ENCODE assay signal across 27 cellular contexts in genomic region chr6:53031281-53031680, GRCh38.
"Had no signal": no experiment of that assay in that cellular context is flagged by ENCODE, and none has a peak within 500 bp of the region (broad histone marks: within the 10 kb centered on the region; RNA-seq: fewer than 3 reads in every experiment).

No MANE protein-coding gene starts in this region.

- H3K4me3 ChIP-seq: K562 had no signal

- DNase-seq: activated CD4-positive, alpha-beta memory T cell treated with anti-CD3 and anti-CD28 coated beads for 36 hours; activated CD4-positive, alpha-beta T cell treated with anti-CD3 and anti-CD28 coated beads, Interleukin-2, amount 10 ng/mL, durations not matched to agents 7 days and 5 days; activated CD4-positive, CD25-positive, alpha-beta regulatory T cell; activated CD8-positive, alpha-beta memory T cell treated with anti-CD3 and anti-CD28 coated beads for 24 hours; activated gamma-delta T cell; activated naive CD4-positive, alpha-beta T cell treated with anti-CD3 and anti-CD28 coated beads for 36 hours; activated T-cell treated with anti-CD3 and anti-CD28 coated beads, Interleukin-2, amount 50 U/mL, for 4 hours; Kasumi-1; NCI-H1105 treated with DMSO at 0.1 percent for 48 hours; NCI-H1436 treated with DMSO at 0.1 percent for 48 hours; NCI-H1930; NCI-H2171; NCI-H2227 treated with DMSO at 0.1 percent for 48 hours; NCI-H446 treated with DMSO at 0.1 percent for 48 hours; NCI-H524 treated with DMSO at 0.1 percent for 48 hours; NCI-H82; OCI-M1; RPMI8226; SK-N-SH; T-helper 1 cell had no signal

- H3K27me3 Mint-ChIP-seq: activated CD4-positive, alpha-beta memory T cell treated with anti-CD3 and anti-CD28 coated beads for 36 hours; activated CD4-positive, alpha-beta T cell treated with anti-CD3 and anti-CD28 coated beads, Interleukin-2, amount 10 ng/mL, durations not matched to agents 7 days and 5 days; activated naive CD8-positive, alpha-beta T cell; activated T-helper 17 cell treated with anti-CD3 and anti-CD28 coated beads, Interleukin-2, amount 50 U/mL, for 72 hours; brain had no signal

- H3K4me1 Mint-ChIP-seq: activated CD4-positive, alpha-beta T cell treated with anti-CD3 and anti-CD28 coated beads, Interleukin-2, amount 10 ng/mL, durations not matched to agents 7 days and 5 days had no signal

- H3K9me3 ChIP-seq: SK-N-SH had no signal

- H3K9me3 Mint-ChIP-seq: activated CD4-positive, alpha-beta memory T cell treated with anti-CD3 and anti-CD28 coated beads for 36 hours; activated CD4-positive, alpha-beta T cell treated with anti-CD3 and anti-CD28 coated beads, Interleukin-2, amount 10 ng/mL, durations not matched to agents 7 days and 5 days; activated naive CD4-positive, alpha-beta T cell treated with anti-CD3 and anti-CD28 coated beads for 36 hours; activated T-cell treated with anti-CD3 and anti-CD28 coated beads, Interleukin-2, amount 50 U/mL, for 4 hours; activated T-helper 17 cell treated with anti-CD3 and anti-CD28 coated beads, Interleukin-2, amount 50 U/mL, for 72 hours; brain had no signal

- ATAC-seq: activated T-cell treated with anti-CD3 and anti-CD28 coated beads, Interleukin-2, amount 50 U/mL, for 4 hours; activated T-helper 17 cell treated with anti-CD3 and anti-CD28 coated beads, Interleukin-2, amount 50 U/mL, for 72 hours; K562; Panc1; Right ventricle myocardium inferior had no signal

- H3K27ac ChIP-seq: VCaP had no signal

- H3K4me3 Mint-ChIP-seq: activated CD4-positive, alpha-beta memory T cell treated with anti-CD3 and anti-CD28 coated beads for 36 hours; activated CD4-positive, alpha-beta T cell treated with anti-CD3 and anti-CD28 coated beads, Interleukin-2, amount 10 ng/mL, durations not matched to agents 7 days and 5 days; activated naive CD4-positive, alpha-beta T cell treated with anti-CD3 and anti-CD28 coated beads for 36 hours; activated naive CD8-positive, alpha-beta T cell; activated T-cell treated with anti-CD3 and anti-CD28 coated beads, Interleukin-2, amount 50 U/mL, for 4 hours; activated T-helper 17 cell treated with anti-CD3 and anti-CD28 coated beads, Interleukin-2, amount 50 U/mL, for 72 hours; brain had no signal

- H3K27ac Mint-ChIP-seq: activated CD4-positive, alpha-beta memory T cell treated with anti-CD3 and anti-CD28 coated beads for 36 hours; activated CD4-positive, alpha-beta T cell treated with anti-CD3 and anti-CD28 coated beads, Interleukin-2, amount 10 ng/mL, durations not matched to agents 7 days and 5 days; activated naive CD4-positive, alpha-beta T cell treated with anti-CD3 and anti-CD28 coated beads for 36 hours; activated naive CD8-positive, alpha-beta T cell; activated T-helper 17 cell treated with anti-CD3 and anti-CD28 coated beads, Interleukin-2, amount 50 U/mL, for 72 hours; brain had no signal
